12 cellular contexts compared by ENCODE assay signal in the genomic region with DNA sequence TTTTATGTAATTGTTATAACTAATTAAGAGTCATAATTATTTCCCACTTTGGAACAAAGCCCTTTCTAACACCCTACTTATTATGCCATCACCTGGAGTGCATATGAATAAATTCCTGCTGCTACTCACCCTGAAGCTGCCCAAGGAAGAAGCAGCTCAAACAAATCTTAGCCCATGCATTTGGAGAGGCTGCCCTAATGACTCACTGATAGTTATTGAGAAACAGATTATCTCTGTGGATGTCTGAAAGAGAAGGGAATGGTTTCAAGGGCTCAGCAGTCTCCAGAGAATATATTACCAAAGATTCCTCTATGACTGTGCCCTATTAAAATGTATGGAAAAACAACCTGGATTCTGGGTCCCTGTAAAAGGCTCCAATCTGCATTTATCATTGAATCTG.
"Had no signal": no experiment of that assay in that cellular context is flagged by ENCODE, and none has a peak within 500 bp of the region (broad histone marks: within the 10 kb centered on the region; RNA-seq: fewer than 3 reads in every experiment).

No MANE protein-coding gene starts in this region.

- H3K27ac ChIP-seq: cardiac muscle cell, dorsolateral prefrontal cortex, ovary, right lobe of liver, stomach, thoracic aorta, upper lobe of right lung had no signal

- H3K4me1 ChIP-seq: right lobe of liver, stomach, upper lobe of right lung had no signal

- DNase-seq: activated CD4-positive, alpha-beta T cell treated with anti-CD3 and anti-CD28 coated beads, Interleukin-2, amount 10 ng/mL, durations not matched to agents 7 days and 5 days; dorsolateral prefrontal cortex; endodermal cell; erythroblast; naive B cell; ovary; right lobe of liver; stimulated activated CD4-positive, alpha-beta T cell treated with anti-CD3 and anti-CD28 coated beads, Interleukin-1b, Interleukin-23, amount 100 ng/mL, for 48 hours; stomach; upper lobe of right lung had no signal

- H3K9me3 ChIP-seq: ovary, right lobe of liver, thoracic aorta had no signal

- ATAC-seq: right lobe of liver, upper lobe of right lung had no signal

- H3K36me3 ChIP-seq: cardiac muscle cell, ovary, right lobe of liver, stomach, thoracic aorta, upper lobe of right lung had no signal

- H3K27me3 ChIP-seq: cardiac muscle cell, dorsolateral prefrontal cortex, ovary, right lobe of liver, stomach, upper lobe of right lung had no signal

- H3K4me3 ChIP-seq: cardiac muscle cell, dorsolateral prefrontal cortex, ovary, right lobe of liver, stomach, thoracic aorta, upper lobe of right lung had no signal
